Comparison of ENCODE assay signal across 10 cellular contexts in genomic region chr1:22731924-22732522, GRCh38. TPM values are rescaled to one million over a fixed set of nuclear protein-coding genes. Genes with fewer than 3 reads are reported as not detected.
DNase-seq lines count a peak whose midpoint lies in the region; ATAC-seq and TF ChIP-seq lines count a peak whose summit lies in the region.
"Had no signal": no experiment of that assay in that cellular context is flagged by ENCODE, and none has a peak within 500 bp of the region (broad histone marks: within the 10 kb centered on the region; RNA-seq: fewer than 3 reads in every experiment).

No MANE protein-coding gene starts in this region.

- H3K9me3 Mint-ChIP-seq in stimulated activated naive CD8-positive, alpha-beta T cell treated with anti-CD3 and anti-CD28 coated beads, Interleukin-15, amount 100 ng/mL, for 72 hours: no peaks in the 10 kb centered on the region
- H3K9me3 Mint-ChIP-seq: activated B cell treated with CpG ODN at 0.5 μM for 24 hours had no signal

- H3K56ac ChIP-seq in mesendoderm (ENCODE audit: low read length): no peak overlapping the region

- no peak for ATAC-seq in stimulated activated naive CD8-positive, alpha-beta T cell treated with anti-CD3 and anti-CD28 coated beads, Interleukin-15, amount 100 ng/mL, for 72 hours
- no peak for ATAC-seq in GM21360 (IDR thresholded peaks at IDR 0.05; ENCODE audit: unreplicated experiment)

- no peak overlapping the region for H3K9ac ChIP-seq in mesendoderm (ENCODE audit: low read length)

- no peak overlapping the region for H3K4me2 ChIP-seq in mesendoderm (ENCODE audit: low read length)

- no peaks in the 10 kb centered on the region for H3K79me1 ChIP-seq in mesendoderm (ENCODE audit: low read length)

- H3K4ac ChIP-seq in mesendoderm (ENCODE audit: low read depth, low read length): no peak overlapping the region

- no peaks in the 10 kb centered on the region for H3K27me3 ChIP-seq in mesendoderm (ENCODE audit: insufficient read depth, low read length, poor library complexity)
- no peaks in the 10 kb centered on the region for H3K27me3 ChIP-seq in effector memory CD4-positive, alpha-beta T cell (replicated peaks; ENCODE audit: control insufficient read depth, insufficient read depth, low read length, poor library complexity, severe bottlenecking)

- no peaks in the 10 kb centered on the region for H3K4me1 Mint-ChIP-seq in stimulated activated naive CD8-positive, alpha-beta T cell treated with anti-CD3 and anti-CD28 coated beads, Interleukin-15, amount 100 ng/mL, for 72 hours
- H3K4me1 Mint-ChIP-seq: activated B cell treated with CpG ODN at 0.5 μM for 24 hours had no signal

- H3K4me3 Mint-ChIP-seq in stimulated activated naive CD8-positive, alpha-beta T cell treated with anti-CD3 and anti-CD28 coated beads, Interleukin-15, amount 100 ng/mL, for 72 hours: no peak overlapping the region
- H3K4me3 Mint-ChIP-seq: activated B cell treated with CpG ODN at 0.5 μM for 24 hours had no signal

- H3K18ac ChIP-seq in mesendoderm (ENCODE audit: low read length): no peak overlapping the region

- no peaks in the 10 kb centered on the region for H3K9me3 ChIP-seq in effector memory CD4-positive, alpha-beta T cell (ENCODE audit: control insufficient read depth, low read length)

- TF ChIP-seq CTCF in LNCaP clone FGC (IDR thresholded peaks at IDR 0.05; ENCODE audit: control insufficient read depth, extremely low read depth, insufficient read depth) (0 out of 2 replicates have a peak, but pooled peaks have one; percentile 9), cardiac fibroblast (IDR thresholded peaks at IDR 0.05; ENCODE audit: low read depth, low read length) (peak; percentile 68)

- no peak overlapping the region for H2BK120ac ChIP-seq in mesendoderm (ENCODE audit: low read depth, low read length)

- peaks cover 6% of the 10 kb centered on the region for H3K27me3 Mint-ChIP-seq in stimulated activated naive CD8-positive, alpha-beta T cell treated with anti-CD3 and anti-CD28 coated beads, Interleukin-15, amount 100 ng/mL, for 72 hours
- H3K27me3 Mint-ChIP-seq: activated B cell treated with CpG ODN at 0.5 μM for 24 hours had no signal

- no peak overlapping the region for H2AK5ac ChIP-seq in mesendoderm (ENCODE audit: low read length)

- H4K8ac ChIP-seq in mesendoderm (ENCODE audit: low read depth, low read length): no peak overlapping the region

- DNase-seq in EH (ENCODE audit: low read depth) (peak; percentile 48), LNCaP clone FGC (ENCODE audit: low read depth) (no peak), cardiac fibroblast (ENCODE audit: low read depth in 2 of 2) (peak; percentile 59 to 69), mesendoderm (peak; percentile 69), amniotic stem cell (lab: John Stamatoyannopoulos, UW) (no peak)
- no peak for DNase-seq in stimulated activated naive CD8-positive, alpha-beta T cell treated with anti-CD3 and anti-CD28 coated beads, Interleukin-15, amount 100 ng/mL, for 72 hours
- no peak for DNase-seq in effector memory CD4-positive, alpha-beta T cell
- DNase-seq: activated B cell treated with CpG ODN at 0.5 μM for 24 hours; activated effector memory CD4-positive, alpha-beta T cell treated with Interleukin-2 at 50 U/mL for 16 hours had no signal

- no peak overlapping the region for H3K23ac ChIP-seq in mesendoderm (ENCODE audit: low read length)

- H2BK15ac ChIP-seq in mesendoderm (replicated peaks; ENCODE audit: low read depth): no peak overlapping the region

- no peak overlapping the region for H2BK5ac ChIP-seq in mesendoderm (ENCODE audit: low read length)

- H3K27ac ChIP-seq in mesendoderm (ENCODE audit: low read depth, low read length): no peak overlapping the region
- H3K27ac ChIP-seq in effector memory CD4-positive, alpha-beta T cell (ENCODE audit: insufficient read depth, low read length, poor library complexity, severe bottlenecking): no peak overlapping the region

- no peak overlapping the region for H4K5ac ChIP-seq in mesendoderm (ENCODE audit: low read length)

- WGBS in mesendoderm (ENCODE audit: extremely low coverage, insufficient coverage, low lambda C conversion rate): no CpG with 5 or more reads among the region's 6 CpGs

- H3K79me2 ChIP-seq in mesendoderm (ENCODE audit: control insufficient read depth, insufficient read depth, low read length): no peaks in the 10 kb centered on the region

- H3K36me3 ChIP-seq in mesendoderm (ENCODE audit: control insufficient read depth, insufficient read depth, low read length): no peaks in the 10 kb centered on the region
- H3K36me3 ChIP-seq in effector memory CD4-positive, alpha-beta T cell (ENCODE audit: control insufficient read depth, insufficient read depth, low read length): no peaks in the 10 kb centered on the region

- H3K27ac Mint-ChIP-seq in stimulated activated naive CD8-positive, alpha-beta T cell treated with anti-CD3 and anti-CD28 coated beads, Interleukin-15, amount 100 ng/mL, for 72 hours: no peak overlapping the region
- H3K27ac Mint-ChIP-seq: activated B cell treated with CpG ODN at 0.5 μM for 24 hours had no signal

- H3K4me1 ChIP-seq in mesendoderm (ENCODE audit: control insufficient read depth, low read depth, low read length): peaks cover under 1% of the 10 kb centered on the region
- H3K4me1 ChIP-seq in effector memory CD4-positive, alpha-beta T cell (ENCODE audit: control insufficient read depth, insufficient read depth, low read length, poor library complexity, severe bottlenecking): no peaks in the 10 kb centered on the region

- H3K4me3 ChIP-seq in LNCaP clone FGC (ENCODE audit: low read depth, low read length): no peak overlapping the region
- no peak overlapping the region for H3K4me3 ChIP-seq in cardiac fibroblast (replicated peaks in 1 of 2; ENCODE audit: low read depth in 2 of 2, low read length in 2 of 2)
- H3K4me3 ChIP-seq in mesendoderm (ENCODE audit: low read length): no peak overlapping the region
- H3K4me3 ChIP-seq in effector memory CD4-positive, alpha-beta T cell (ENCODE audit: insufficient read depth, low read depth, low read length, poor library complexity, severe bottlenecking): no peak overlapping the region

RNA-seq across cellular contexts. Expression of gene EPHB2, which starts 21.4 kb away (rescaled TPM):
- 5.6 TPM for polyA plus RNA-seq in mesendoderm (2013, experiment 1 of 2)
- polyA plus RNA-seq in mesendoderm (2013, experiment 2 of 2): 6.2 TPM

Comparison
In these comparisons a context has a peak if more than half of its experiments do, and no peak if none do; other contexts are left out.
1. DNase-seq: peak in EH (single experiment), cardiac fibroblast (2 of 2) and mesendoderm (single experiment); none in LNCaP clone FGC (single experiment), stimulated activated naive CD8-positive, alpha-beta T cell treated with anti-CD3 and anti-CD28 coated beads, Interleukin-15, amount 100 ng/mL, for 72 hours (0 of 2), amniotic stem cell (single experiment) and effector memory CD4-positive, alpha-beta T cell (0 of 3).